Comparison of ENCODE assay signal across 25 cellular contexts in genomic region chr14:59675394-59675793, GRCh38.
"Had no signal": no experiment of that assay in that cellular context is flagged by ENCODE, and none has a peak within 500 bp of the region (broad histone marks: within the 10 kb centered on the region; RNA-seq: fewer than 3 reads in every experiment).

No MANE protein-coding gene starts in this region.

- H3K4me3 ChIP-seq: pancreas, prostate gland, right atrium auricular region, right lobe of liver, sigmoid colon, stomach, thoracic aorta, thyroid gland, transverse colon, upper lobe of right lung, uterus had no signal

- H3K27ac ChIP-seq: neutrophil, pancreas, prostate gland, right atrium auricular region, right lobe of liver, sigmoid colon, stomach, thyroid gland, transverse colon, upper lobe of right lung, uterus had no signal

- H3K27me3 ChIP-seq: neutrophil, pancreas, right atrium auricular region, right lobe of liver, sigmoid colon, stomach, thyroid gland, transverse colon, upper lobe of right lung, uterus had no signal

- H3K9me3 ChIP-seq: neutrophil, pancreas, prostate gland, right atrium auricular region, right lobe of liver, thoracic aorta, thyroid gland, transverse colon, upper lobe of right lung, uterus had no signal

- FAIRE-seq: pancreas, small intestine had no signal

- ATAC-seq: naive thymus-derived CD8-positive, alpha-beta T cell; natural killer cell treated with Interleukin-12 subunit alpha and Interleukin-12 subunit beta and Interleukin-15 and Interleukin-18, amount 100 ng/mL, for 72 hours; pancreas; right lobe of liver; stimulated activated effector memory CD8-positive, alpha-beta T cell treated with anti-CD3 and anti-CD28 coated beads, Interleukin-12 subunit alpha, Interleukin-12 subunit beta, amount 100 ng/mL, for 72 hours; stimulated activated naive B cell treated with anti-CD40 and anti-IgM and Interleukin-4, amounts not matched to agents 10 μg/mL and 1 μg/mL and 100 μg/mL, for 72 hours; upper lobe of right lung had no signal

- DNase-seq: naive thymus-derived CD8-positive, alpha-beta T cell; nephron progenitor cell; nucleus accumbens; pancreas; retina; right lobe of liver; sigmoid colon; small intestine; stimulated activated CD4-positive, alpha-beta T cell treated with anti-CD3 and anti-CD28 coated beads, Interleukin-15, amount 100 ng/mL, for 24 hours; stimulated activated CD4-positive, alpha-beta T cell treated with anti-CD3 and anti-CD28 coated beads, Interleukin-2, amount 100 ng/mL, for 24 hours; stimulated activated CD4-positive, alpha-beta T cell treated with anti-CD3 and anti-CD28 coated beads, Interleukin-2, amount 100 ng/mL, for 48 hours; stimulated activated CD4-positive, alpha-beta T cell treated with anti-CD3 and anti-CD28 coated beads, Interleukin-4, amount 100 ng/mL, for 24 hours; stimulated activated naive B cell treated with anti-CD40 and anti-IgM and Interleukin-4, amounts not matched to agents 10 μg/mL and 1 μg/mL and 100 μg/mL, for 72 hours; stimulated activated naive CD4-positive, alpha-beta T cell treated with Interleukin-2 at 50 U/mL for 16 hours; stomach; thyroid gland; transverse colon; upper lobe of right lung; uterus had no signal

- H3K4me1 ChIP-seq: pancreas, prostate gland, right atrium auricular region, right lobe of liver, sigmoid colon, stomach, transverse colon, upper lobe of right lung, uterus had no signal

- H3K36me3 ChIP-seq: neutrophil, pancreas, prostate gland, right atrium auricular region, right lobe of liver, sigmoid colon, stomach, thoracic aorta, thyroid gland, transverse colon, upper lobe of right lung, uterus had no signal
